In the genomic region with DNA sequence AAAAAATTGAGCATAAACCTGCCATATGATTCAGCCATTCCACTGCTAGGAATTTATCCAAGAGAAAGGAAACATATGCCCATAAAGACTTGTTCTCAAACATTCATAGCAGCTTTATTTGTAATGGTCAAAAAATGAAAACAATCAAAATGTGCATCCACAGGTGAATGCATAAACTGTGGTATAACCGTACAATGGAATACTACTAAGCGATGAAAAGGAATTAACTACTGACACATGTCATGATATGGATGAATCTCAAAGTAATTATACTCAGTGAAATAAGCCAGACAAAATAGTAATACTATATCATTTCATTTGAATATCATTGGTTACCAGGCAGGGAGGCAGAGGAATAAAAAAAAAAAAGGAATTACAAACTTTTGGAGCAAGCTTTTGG, we compare ENCODE assay signal across 27 cellular contexts.
"Had no signal": no experiment of that assay in that cellular context is flagged by ENCODE, and none has a peak within 500 bp of the region (broad histone marks: within the 10 kb centered on the region; RNA-seq: fewer than 3 reads in every experiment).

No MANE protein-coding gene starts in this region.

- H3K4me1 ChIP-seq: stomach, suprapubic skin, testis, thyroid gland, tibial artery, tibial nerve, transverse colon, upper lobe of left lung, upper lobe of right lung, uterus, vagina had no signal

- DNase-seq: stimulated activated CD4-positive, alpha-beta T cell treated with anti-CD3 and anti-CD28 coated beads, Interleukin-2, amount 100 ng/mL, for 48 hours; stimulated activated CD4-positive, alpha-beta T cell treated with anti-CD3 and anti-CD28 coated beads, Interleukin-4, amount 100 ng/mL, for 1 hour; stimulated activated CD4-positive, alpha-beta T cell treated with anti-CD3 and anti-CD28 coated beads, Interleukin-4, amount 100 ng/mL, for 24 hours; stimulated activated CD4-positive, alpha-beta T cell treated with anti-CD3 and anti-CD28 coated beads, Interleukin-4, amount 100 ng/mL, for 4 hours; stimulated activated CD8-positive, alpha-beta memory T cell treated with anti-CD3 and anti-CD28 coated beads, Interleukin-4, amount 100 ng/mL, for 48 hours; stimulated activated naive B cell treated with anti-CD40 and anti-IgM and Interleukin-4, amounts not matched to agents 10 μg/mL and 1 μg/mL and 100 μg/mL, for 72 hours; stimulated activated naive CD4-positive, alpha-beta T cell; stimulated activated naive CD4-positive, alpha-beta T cell treated with Interleukin-2 at 50 U/mL for 16 hours; stimulated activated naive CD8-positive, alpha-beta T cell treated with anti-CD3 and anti-CD28 coated beads, Interleukin-15, amount 100 ng/mL, for 72 hours; stimulated activated naive CD8-positive, alpha-beta T cell treated with anti-CD3 and anti-CD28 coated beads, Interleukin-15, Interleukin-2, amounts not matched to agents 100 U/mL and 50 U/mL, for 24 hours; stomach; substantia nigra; testis; thyroid gland; tibial artery; transverse colon; trophoblast cell; upper lobe of left lung; upper lobe of right lung; uterus had no signal

- H3K27me3 ChIP-seq: stomach, suprapubic skin, testis, thyroid gland, tibial artery, tibial nerve, transverse colon, upper lobe of left lung, upper lobe of right lung, uterus, vagina had no signal

- ATAC-seq: stimulated activated effector memory CD8-positive, alpha-beta T cell treated with anti-CD3 and anti-CD28 coated beads, Interleukin-12 subunit alpha, Interleukin-12 subunit beta, amount 100 ng/mL, for 72 hours; stimulated activated memory B cell treated with anti-CD40 and anti-IgM and Interleukin-4, amounts not matched to agents 10 μg/mL and 1 μg/mL and 100 μg/mL, for 72 hours; stimulated activated naive B cell treated with anti-CD40 and anti-IgM and Interleukin-4, amounts not matched to agents 10 μg/mL and 1 μg/mL and 100 μg/mL, for 72 hours; stimulated activated naive CD8-positive, alpha-beta T cell treated with anti-CD3 and anti-CD28 coated beads, Interleukin-15, amount 100 ng/mL, for 72 hours; stimulated activated naive CD8-positive, alpha-beta T cell treated with anti-CD3 and anti-CD28 coated beads, Interleukin-15, Interleukin-2, amounts not matched to agents 100 U/mL and 50 U/mL, for 24 hours; upper lobe of right lung had no signal

- FAIRE-seq: urothelium cell line had no signal

- H3K36me3 ChIP-seq: stomach, suprapubic skin, thoracic aorta, thyroid gland, tibial artery, transverse colon, upper lobe of left lung, upper lobe of right lung, uterus, vagina had no signal

- H3K4me3 ChIP-seq: stomach, suprapubic skin, testis, thoracic aorta, thyroid gland, tibial artery, tibial nerve, transverse colon, upper lobe of left lung, upper lobe of right lung, uterus, vagina had no signal

- H3K27ac ChIP-seq: stomach, suprapubic skin, testis, thoracic aorta, thyroid gland, tibial artery, tibial nerve, transverse colon, upper lobe of left lung, upper lobe of right lung, uterus, vagina had no signal

- H3K9me3 ChIP-seq: stomach, suprapubic skin, testis, thoracic aorta, thyroid gland, tibial artery, tibial nerve, transverse colon, upper lobe of left lung, upper lobe of right lung, uterus, vagina had no signal
